Comparison of ENCODE assay signal across 1 cellular context in genomic region chr9:113499153-113499875, GRCh38.
TF ChIP-seq lines count a peak whose summit lies in the region.

No MANE protein-coding gene starts in this region.

TF ChIP-seq in K562, 482 proteins besides CTCF, POLR2A, EP300 and RAD21:
- TF ChIP-seq CEBPB (tag; IDR thresholded peaks at IDR 0.05) (peak; percentile 60), CEBPG (CRISPR knock-in tag; IDR thresholded peaks at IDR 0.05) (no peak), CEBPG (tag; conservative IDR thresholded peaks at IDR 0.05 in 1 of 2, IDR thresholded peaks at IDR 0.05 in 1 of 2) (0 out of 4 replicates have a peak, but pooled peaks of 1 of the 2 experiments have one; percentile 29), EP400 (IDR thresholded peaks at IDR 0.05) (no peak), HLTF (IDR thresholded peaks at IDR 0.05) (no peak), RFX5 (IDR thresholded peaks at IDR 0.05; ENCODE audit: low read depth, low read length) (no peak)
